Comparison of ENCODE assay signal across 6 cellular contexts in the genomic region with DNA sequence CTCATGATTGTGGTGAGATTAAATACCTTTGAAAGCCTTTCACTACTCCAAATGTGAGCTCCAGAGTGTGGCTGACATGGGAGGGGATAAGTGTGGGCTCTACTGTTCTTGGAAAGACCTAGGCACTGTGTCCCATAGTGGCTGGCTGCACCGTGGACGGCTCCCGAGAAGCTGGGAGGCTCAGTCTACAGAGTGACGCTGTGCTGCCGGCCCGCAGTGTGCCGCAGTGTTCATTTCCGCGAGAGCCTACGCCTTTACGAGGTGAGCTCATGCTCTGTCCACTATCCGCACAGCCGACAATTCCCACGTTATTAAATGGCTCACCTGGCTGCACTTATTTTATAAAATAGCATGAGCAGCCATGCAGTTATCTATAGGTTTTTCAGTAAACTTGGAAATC.
"Had no signal": no experiment of that assay in that cellular context is flagged by ENCODE, and none has a peak within 500 bp of the region (broad histone marks: within the 10 kb centered on the region; RNA-seq: fewer than 3 reads in every experiment).

No MANE protein-coding gene starts in this region.

- DNase-seq: IMR-90, KBM-7, KG1 had no signal

- H3K4me1 Mint-ChIP-seq: IgD-negative memory B cell had no signal

- H3K27ac ChIP-seq: HL-60 had no signal

- H3K4me3 Mint-ChIP-seq: IgD-negative memory B cell had no signal

- H3K4me3 ChIP-seq: K562 had no signal

- H3K27me3 Mint-ChIP-seq: IgD-negative memory B cell had no signal
